In the genomic region with DNA sequence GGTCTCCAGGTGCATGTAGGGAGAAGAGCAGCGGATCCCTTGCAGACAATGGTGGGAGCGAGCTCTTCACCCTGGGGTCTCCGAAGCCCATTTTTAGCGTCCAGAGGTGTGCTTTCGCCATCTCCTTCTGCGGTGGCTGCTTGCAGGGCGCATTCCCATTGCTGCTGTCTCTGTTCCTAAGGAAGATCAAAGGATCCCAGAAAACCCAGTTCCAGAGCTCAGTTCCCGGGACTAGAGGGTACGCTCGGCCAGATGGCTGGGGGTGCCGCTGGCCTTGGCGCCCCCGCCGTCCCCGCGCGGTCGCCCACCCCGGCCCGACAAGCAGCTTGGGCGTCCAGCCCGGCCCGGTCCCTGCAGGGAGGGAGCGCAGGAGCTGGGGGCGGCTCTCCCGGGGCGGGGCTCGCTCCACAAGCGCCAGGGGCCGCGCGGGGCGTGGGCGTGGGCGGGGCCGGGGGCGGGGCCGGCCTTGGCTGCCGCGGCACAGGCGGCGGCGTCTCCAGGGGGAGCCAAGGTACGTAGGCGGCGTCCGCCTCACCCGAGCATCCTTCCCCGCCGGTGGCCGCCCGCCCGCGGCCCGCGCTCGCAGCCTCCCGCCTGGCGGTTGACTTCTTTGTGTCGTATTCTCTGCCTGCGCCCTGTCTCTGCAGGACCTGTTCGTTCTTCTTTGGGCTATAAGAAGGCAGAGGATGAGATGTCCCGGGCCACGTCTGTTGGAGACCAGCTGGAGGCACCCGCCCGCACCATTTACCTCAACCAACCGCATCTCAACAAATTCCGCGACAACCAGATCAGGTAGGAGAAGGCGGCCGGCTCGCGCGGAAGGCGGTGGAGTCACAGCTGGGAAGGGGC, we compare ENCODE assay signal across 8 cellular contexts.
A peak's percentile ranks its signal among the peaks of the same experiment; 100 is the strongest.
DNase-seq lines count a peak whose midpoint lies in the region; ATAC-seq and TF ChIP-seq lines count a peak whose summit lies in the region.

No MANE protein-coding gene starts in this region.

- peaks cover 69% of the 10 kb centered on the region for H3K27me3 Mint-ChIP-seq in progenitor cell of endocrine pancreas

- ATAC-seq in GM21717 (IDR thresholded peaks at IDR 0.05; ENCODE audit: unreplicated experiment), result no peak

- H3K4me3 Mint-ChIP-seq in progenitor cell of endocrine pancreas (ENCODE audit: low read depth), result peak overlapping the region; percentile 77

- no peak overlapping the region for H3K27ac ChIP-seq in ascending aorta

- no peaks in the 10 kb centered on the region for H3K36me3 ChIP-seq in ascending aorta

- TF ChIP-seq CTCF in progenitor cell of endocrine pancreas (IDR thresholded peaks at IDR 0.05; ENCODE audit: unreplicated experiment) (no peak), ascending aorta (IDR thresholded peaks at IDR 0.05) (no peak)

- intact Hi-C loops in ascending aorta (cut with DNase I), result no loop called here

- H3K4me1 Mint-ChIP-seq in progenitor cell of endocrine pancreas (ENCODE audit: low read depth), result peaks cover 2% of the 10 kb centered on the region

- no peaks in the 10 kb centered on the region for H3K9me3 ChIP-seq in ascending aorta

- no peaks in the 10 kb centered on the region for H3K27me3 ChIP-seq in ascending aorta

- H3K36me3 Mint-ChIP-seq in progenitor cell of endocrine pancreas (ENCODE audit: insufficient read depth), result no peaks in the 10 kb centered on the region

- peak; percentile 40 for DNase-seq in NCI-H1436 (lab: John Stamatoyannopoulos, UW)
- no peak for DNase-seq in NCI-H1436 treated with DMSO at 0.1 percent for 48 hours (lab: John Stamatoyannopoulos, UW)
- peak; percentile 23 for DNase-seq in NCI-H226
- DNase-seq in dermis blood vessel endothelial cell, result peak; percentile 3
- peak; percentile 49 for DNase-seq in progenitor cell of endocrine pancreas (ENCODE audit: low spot score, unreplicated experiment)
- no peak for DNase-seq in superior temporal gyrus (ENCODE audit: extremely low spot score)
- no peak for DNase-seq in ascending aorta (ENCODE audit: low spot score in 2 of 2)

- no peaks in the 10 kb centered on the region for H3K4me1 ChIP-seq in ascending aorta

- peak overlapping the region; percentile 38 for H3K27ac Mint-ChIP-seq in progenitor cell of endocrine pancreas

- no peak overlapping the region for H3K4me3 ChIP-seq in ascending aorta

- H3K9me3 Mint-ChIP-seq in progenitor cell of endocrine pancreas (ENCODE audit: low read depth), result no peaks in the 10 kb centered on the region

Comparison
In these comparisons a context has a peak if more than half of its experiments do, and no peak if none do; other contexts are left out.
1. DNase-seq: peak in NCI-H1436 (single experiment), NCI-H226 (single experiment), dermis blood vessel endothelial cell (single experiment) and progenitor cell of endocrine pancreas (single experiment); none in NCI-H1436 treated with DMSO at 0.1 percent for 48 hours (single experiment), superior temporal gyrus (single experiment) and ascending aorta (0 of 2).